Comparison of ENCODE assay signal across 16 cellular contexts in genomic region chr4:165927366-165927765, GRCh38. TPM values are rescaled to one million over a fixed set of nuclear protein-coding genes. Genes with fewer than 3 reads are reported as not detected.
A peak's percentile ranks its signal among the peaks of the same experiment; 100 is the strongest.
DNase-seq lines count a peak whose midpoint lies in the region; ATAC-seq and TF ChIP-seq lines count a peak whose summit lies in the region.
"Had no signal": no experiment of that assay in that cellular context is flagged by ENCODE, and none has a peak within 500 bp of the region (broad histone marks: within the 10 kb centered on the region; RNA-seq: fewer than 3 reads in every experiment).

No MANE protein-coding gene starts in this region.

- H3K9me3 Mint-ChIP-seq in endothelial cell (ENCODE audit: unreplicated experiment) (no peaks in the 10 kb centered on the region), CD14-positive monocyte (peaks cover 0 to under 1% (median 0%) of the 10 kb centered on the region in 7 donors)
- H3K9me3 Mint-ChIP-seq: H9 had no signal

- TF ChIP-seq CTCF in endothelial cell (IDR thresholded peaks at IDR 0.05; ENCODE audit: unreplicated experiment), result no peak
- no peak for TF ChIP-seq CTCF in CD14-positive monocyte (IDR thresholded peaks at IDR 0.05)

- intact Hi-C loops in CD14-positive monocyte (cut with micrococcal nuclease), result no loop called here

- H3K36me3 Mint-ChIP-seq in endothelial cell (ENCODE audit: low read depth, unreplicated experiment) (peaks cover 26% of the 10 kb centered on the region), CD14-positive monocyte (no peaks in the 10 kb centered on the region)
- H3K36me3 Mint-ChIP-seq: CD4-positive, CD25-positive, alpha-beta regulatory T cell; CD8-positive, alpha-beta T cell had no signal

- H3K4me3 Mint-ChIP-seq in endothelial cell (ENCODE audit: unreplicated experiment) (no peak overlapping the region), CD14-positive monocyte (no peak overlapping the region)
- H3K4me3 Mint-ChIP-seq: CD4-positive, CD25-positive, alpha-beta regulatory T cell; CD8-positive, alpha-beta T cell; H9 had no signal

- H3K27me3 Mint-ChIP-seq in endothelial cell (ENCODE audit: unreplicated experiment), result no peaks in the 10 kb centered on the region
- no peaks in the 10 kb centered on the region for H3K27me3 Mint-ChIP-seq in CD14-positive monocyte (ENCODE audit: low read depth in 3 of 3)

- peak; percentile 38 for DNase-seq in M059J (ENCODE audit: low read depth)
- peak; percentile 47 for DNase-seq in NCI-H82 (lab: John Stamatoyannopoulos, UW)
- DNase-seq in endothelial cell (ENCODE audit: low spot score), result no peak
- DNase-seq in COLO668 (lab: John Stamatoyannopoulos, UW; ENCODE audit: unreplicated experiment), result no peak
- no peak for DNase-seq in CD14-positive monocyte (ENCODE audit: low spot score)
- DNase-seq in midbrain (lab: John Stamatoyannopoulos, UW), result no peak
- DNase-seq: C1 segment of cervical spinal cord; CD4-positive, CD25-positive, alpha-beta regulatory T cell; CD8-positive, alpha-beta T cell; DMS153; DND-41; GDM1; H9 had no signal

- H3K27ac Mint-ChIP-seq in endothelial cell (ENCODE audit: unreplicated experiment), result peak overlapping the region; percentile 92
- H3K27ac Mint-ChIP-seq in CD14-positive monocyte, result no peak overlapping the region
- H3K27ac Mint-ChIP-seq: CD4-positive, CD25-positive, alpha-beta regulatory T cell; CD8-positive, alpha-beta T cell; H9 had no signal

- peaks cover 40% of the 10 kb centered on the region for H3K4me1 Mint-ChIP-seq in endothelial cell (ENCODE audit: unreplicated experiment)
- no peaks in the 10 kb centered on the region for H3K4me1 Mint-ChIP-seq in CD14-positive monocyte
- H3K4me1 Mint-ChIP-seq: CD4-positive, CD25-positive, alpha-beta regulatory T cell had no signal

- ATAC-seq in GM18868 (IDR thresholded peaks at IDR 0.05; ENCODE audit: unreplicated experiment), result no peak
- ATAC-seq: CD8-positive, alpha-beta T cell; GM12878; HCT116 had no signal

RNA-seq across cellular contexts. Expression of gene TLL1, which starts 54.3 kb away (rescaled TPM):
- 4.2 and 6.8 TPM in 2 replicates for total RNA-seq in M059J (2014; rRNA removed; shearing (Covaris generic))
- total RNA-seq in endothelial cell (ENCODE audit: unreplicated experiment), result 48.0 TPM
- not detected for polyA plus RNA-seq in CD14-positive monocyte
- total RNA-seq: CD4-positive, CD25-positive, alpha-beta regulatory T cell; CD8-positive, alpha-beta T cell; H9 had no signal
- polyA plus RNA-seq: CD4-positive, CD25-positive, alpha-beta regulatory T cell had no signal

Comparison
In these comparisons a context has a peak if more than half of its experiments do, and no peak if none do; other contexts are left out.
1. DNase-seq: peak in M059J (single experiment) and NCI-H82 (single experiment); none in endothelial cell (single experiment), COLO668 (single experiment), CD14-positive monocyte (single experiment) and midbrain (single experiment).